1 cellular context compared by ENCODE assay signal in the genomic region with DNA sequence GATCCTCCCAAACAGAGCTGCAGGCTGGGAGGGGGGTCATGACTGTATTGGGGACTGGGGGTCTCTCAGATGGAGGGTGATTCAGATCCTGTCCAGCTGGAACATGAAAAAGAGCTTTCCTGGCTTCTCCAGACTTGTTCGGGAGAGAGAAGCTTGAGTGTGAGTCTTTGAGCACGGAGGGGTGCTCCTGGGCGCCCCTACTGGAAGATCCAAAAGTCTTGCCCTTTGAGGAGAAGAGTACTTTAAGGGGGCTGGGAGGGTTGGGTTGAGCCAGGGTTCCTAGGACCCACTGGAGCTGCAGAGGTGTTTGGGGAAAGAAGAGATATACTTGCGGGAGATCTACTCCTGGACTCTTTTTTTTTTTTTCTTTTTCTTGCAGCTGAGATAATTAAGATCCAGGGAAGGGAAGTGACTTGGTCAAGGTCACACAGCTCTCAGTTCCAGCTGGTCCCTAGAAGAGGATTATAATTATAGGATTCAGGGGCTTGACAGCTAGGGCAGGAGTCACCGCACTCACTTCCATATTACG.
TF ChIP-seq lines count a peak whose summit lies in the region.

No MANE protein-coding gene starts in this region.

TF ChIP-seq in H1, 55 proteins besides CTCF, POLR2A, EP300 and RAD21:
- TF ChIP-seq TEAD4 (IDR thresholded peaks at IDR 0.05; ENCODE audit: low read depth, low read length) (no peak), KDM1A (IDR thresholded peaks at IDR 0.05; ENCODE audit: borderline replicate concordance, low read length) (peak; percentile 76; the same call in 1 of the 2 replicates), SIN3A (conservative IDR thresholded peaks at IDR 0.05 in 1 of 2, IDR thresholded peaks at IDR 0.05 in 1 of 2; ENCODE audit: low read depth in 1 of 2, low read length in 2 of 2) (0 out of 4 replicates have a peak, but pooled peaks have one; percentile 13 to 46), TAF1 (IDR thresholded peaks at IDR 0.05; ENCODE audit: low read depth, low read length) (0 out of 2 replicates have a peak, but pooled peaks have one; percentile 9)
